In genomic region chr20:22098451-22098850, GRCh38 we compare ENCODE assay signal across 24 cellular contexts.
A peak's percentile ranks its signal among the peaks of the same experiment; 100 is the strongest.
DNase-seq lines count a peak whose midpoint lies in the region; ATAC-seq and TF ChIP-seq lines count a peak whose summit lies in the region.
"Had no signal": no experiment of that assay in that cellular context is flagged by ENCODE, and none has a peak within 500 bp of the region (broad histone marks: within the 10 kb centered on the region; RNA-seq: fewer than 3 reads in every experiment).

No MANE protein-coding gene starts in this region.

- H3K27me3 Mint-ChIP-seq in glutamatergic neuron (ENCODE audit: unreplicated experiment), result no peaks in the 10 kb centered on the region
- peaks cover 14% of the 10 kb centered on the region for H3K27me3 Mint-ChIP-seq in neural crest cell (ENCODE audit: low read depth)
- no peaks in the 10 kb centered on the region for H3K27me3 Mint-ChIP-seq in activated CD4-positive, alpha-beta memory T cell treated with anti-CD3 and anti-CD28 coated beads, Interleukin-2, amount 10 ng/mL, durations not matched to agents 7 days and 5 days
- H3K27me3 Mint-ChIP-seq: IgD-negative memory B cell had no signal

- H3K4me3 ChIP-seq in AG10803 (ENCODE audit: low read length) (no peak overlapping the region), MM.1S (ENCODE audit: low read length) (no peak overlapping the region)
- H3K4me3 ChIP-seq: GM23248 had no signal

- peaks cover 31% of the 10 kb centered on the region for H3K4me1 ChIP-seq in MM.1S (ENCODE audit: low read length)
- H3K4me1 ChIP-seq: BE2C had no signal

- H3K4me2 ChIP-seq in MM.1S (ENCODE audit: low read depth, low read length), result 0 out of 2 replicates have a peak overlapping the region, but pooled peaks have one; percentile 4
- H3K4me2 ChIP-seq: SK-N-SH had no signal

- no peak overlapping the region for H2AFZ ChIP-seq in MM.1S (ENCODE audit: low read length)
- H2AFZ ChIP-seq: GM23248 had no signal

- H3K9me3 Mint-ChIP-seq in glutamatergic neuron (ENCODE audit: unreplicated experiment), result no peaks in the 10 kb centered on the region
- H3K9me3 Mint-ChIP-seq in neural crest cell, result no peaks in the 10 kb centered on the region
- peaks cover 30% of the 10 kb centered on the region for H3K9me3 Mint-ChIP-seq in activated CD4-positive, alpha-beta memory T cell treated with anti-CD3 and anti-CD28 coated beads, Interleukin-2, amount 10 ng/mL, durations not matched to agents 7 days and 5 days

- intact Hi-C loops in posterior vena cava (cut with DNase I), result no loop called here

- no peaks in the 10 kb centered on the region for H3K9me3 ChIP-seq in MM.1S (replicated peaks; ENCODE audit: insufficient read depth, low read length)
- H3K9me3 ChIP-seq: BE2C had no signal

- no peak for ATAC-seq in GM19397 (IDR thresholded peaks at IDR 0.05; ENCODE audit: unreplicated experiment)

- no peaks in the 10 kb centered on the region for H3K27me3 ChIP-seq in MM.1S (replicated peaks; ENCODE audit: insufficient read depth, low read length)
- H3K27me3 ChIP-seq: BE2C had no signal

- TF ChIP-seq CTCF in AG10803 (conservative IDR thresholded peaks at IDR 0.05; ENCODE audit: low read length) (peak; percentile 4; the same call in 1 of the 2 replicates), MM.1S (IDR thresholded peaks at IDR 0.05; ENCODE audit: low read length) (no peak; the same call in 1 of the 2 replicates), glutamatergic neuron (IDR thresholded peaks at IDR 0.05; ENCODE audit: partially characterized antibody, unreplicated experiment) (peak; percentile 25), neural crest cell (conservative IDR thresholded peaks at IDR 0.05) (peak; percentile 14)

- no peak overlapping the region for H3K27ac ChIP-seq in MM.1S (ENCODE audit: low read length)
- H3K27ac ChIP-seq: 22Rv1, GM23248, HL-60 had no signal

- H3K4me1 Mint-ChIP-seq in glutamatergic neuron (ENCODE audit: low read depth, unreplicated experiment) (no peaks in the 10 kb centered on the region), neural crest cell (no peaks in the 10 kb centered on the region)
- no peaks in the 10 kb centered on the region for H3K4me1 Mint-ChIP-seq in activated CD4-positive, alpha-beta memory T cell treated with anti-CD3 and anti-CD28 coated beads, Interleukin-2, amount 10 ng/mL, durations not matched to agents 7 days and 5 days
- H3K4me1 Mint-ChIP-seq: IgD-negative memory B cell had no signal

- H4K20me1 ChIP-seq in MM.1S (ENCODE audit: insufficient read depth, low read length), result no peaks in the 10 kb centered on the region

- DNase-seq in AG10803 (ENCODE audit: low read depth) (no peak), MM.1S (no peak), glutamatergic neuron (no peak), neural crest cell (ENCODE audit: low read depth, low spot score) (no peak), T-helper 9 cell (no peak), posterior vena cava (ENCODE audit: low spot score) (no peak)
- DNase-seq in activated CD4-positive, alpha-beta memory T cell treated with anti-CD3 and anti-CD28 coated beads, Interleukin-2, amount 10 ng/mL, durations not matched to agents 7 days and 5 days, result no peak
- DNase-seq: BE2C, DMS153, GM23248, HCEC 1CT, NCI-H1092, NCI-H1417 treated with DMSO at 0.1 percent for 48 hours, NCI-H187, NCI-H2171 treated with DMSO at 0.1 percent for 48 hours, NCI-H524 treated with DMSO at 0.1 percent for 48 hours, NCI-H774, SIG-M5, SK-N-SH had no signal

- peaks cover 15% of the 10 kb centered on the region for H3F3A ChIP-seq in MM.1S (ENCODE audit: insufficient read depth, low read length)

- POLR2A ChIA-PET in activated CD4-positive, alpha-beta memory T cell treated with anti-CD3 and anti-CD28 coated beads, Interleukin-2, amount 10 ng/mL, durations not matched to agents 7 days and 5 days (lab: Charles Lee), result no interaction called here

- no peaks in the 10 kb centered on the region for H3K79me2 ChIP-seq in MM.1S (ENCODE audit: low read length)

- H3K9me2 ChIP-seq in MM.1S (replicated peaks; ENCODE audit: insufficient read depth, low read length), result no peaks in the 10 kb centered on the region
- H3K9me2 ChIP-seq: SK-N-SH had no signal

- H3K27ac Mint-ChIP-seq in glutamatergic neuron (ENCODE audit: unreplicated experiment), result no peak overlapping the region
- H3K27ac Mint-ChIP-seq in neural crest cell (ENCODE audit: unreplicated experiment), result no peak overlapping the region
- no peak overlapping the region for H3K27ac Mint-ChIP-seq in activated CD4-positive, alpha-beta memory T cell treated with anti-CD3 and anti-CD28 coated beads, Interleukin-2, amount 10 ng/mL, durations not matched to agents 7 days and 5 days
- H3K27ac Mint-ChIP-seq: IgD-negative memory B cell had no signal

- H3K4me3 Mint-ChIP-seq in glutamatergic neuron (ENCODE audit: unreplicated experiment) (no peak overlapping the region), neural crest cell (no peak overlapping the region)
- H3K4me3 Mint-ChIP-seq in activated CD4-positive, alpha-beta memory T cell treated with anti-CD3 and anti-CD28 coated beads, Interleukin-2, amount 10 ng/mL, durations not matched to agents 7 days and 5 days, result no peak overlapping the region
- H3K4me3 Mint-ChIP-seq: IgD-negative memory B cell had no signal

- peaks cover 5% of the 10 kb centered on the region for H3K36me3 Mint-ChIP-seq in glutamatergic neuron (ENCODE audit: unreplicated experiment)
- no peaks in the 10 kb centered on the region for H3K36me3 Mint-ChIP-seq in neural crest cell (ENCODE audit: low read depth)
- H3K36me3 Mint-ChIP-seq in activated CD4-positive, alpha-beta memory T cell treated with anti-CD3 and anti-CD28 coated beads, Interleukin-2, amount 10 ng/mL, durations not matched to agents 7 days and 5 days (ENCODE audit: low read depth), result no peaks in the 10 kb centered on the region
- H3K36me3 Mint-ChIP-seq: IgD-negative memory B cell had no signal

- CTCF ChIA-PET in activated CD4-positive, alpha-beta memory T cell treated with anti-CD3 and anti-CD28 coated beads, Interleukin-2, amount 10 ng/mL, durations not matched to agents 7 days and 5 days (lab: Charles Lee), result no interaction called here

- no peaks in the 10 kb centered on the region for H3K36me3 ChIP-seq in MM.1S (replicated peaks; ENCODE audit: insufficient read depth, low read length)
- H3K36me3 ChIP-seq: BE2C had no signal

- no peak overlapping the region for H3K9ac ChIP-seq in MM.1S (ENCODE audit: low read length)
- H3K9ac ChIP-seq: GM23248, KMS-11, SK-N-SH had no signal
